In the genomic region with DNA sequence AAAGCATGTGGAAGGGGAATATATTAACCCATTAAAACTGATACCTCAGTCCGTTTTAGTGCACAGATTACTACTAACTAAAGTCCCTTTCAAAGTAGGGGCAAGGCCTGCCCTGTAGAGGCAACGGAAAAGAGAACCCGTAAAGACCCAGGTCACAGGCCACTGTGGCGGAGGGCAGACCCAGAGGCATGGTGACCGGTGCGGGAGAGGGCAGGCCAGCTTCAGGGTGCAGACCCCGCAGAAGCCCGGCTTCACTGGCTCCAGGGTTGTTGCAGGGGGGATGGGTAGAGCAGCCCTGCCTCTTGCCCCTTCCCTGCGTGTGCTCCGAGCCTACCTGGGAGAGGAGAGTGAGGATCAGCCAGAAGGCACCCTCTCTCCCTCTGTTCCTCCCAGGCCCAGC, we compare ENCODE assay signal across 18 cellular contexts. TPM values are rescaled to one million over a fixed set of nuclear protein-coding genes. Genes with fewer than 3 reads are reported as not detected.
"Had no signal": no experiment of that assay in that cellular context is flagged by ENCODE, and none has a peak within 500 bp of the region (broad histone marks: within the 10 kb centered on the region; RNA-seq: fewer than 3 reads in every experiment).

No MANE protein-coding gene starts in this region.

- H3K27ac Mint-ChIP-seq: natural killer cell treated with Interleukin-12 subunit alpha and Interleukin-12 subunit beta and Interleukin-15 and Interleukin-18, amount 100 ng/mL, for 72 hours; stimulated activated naive B cell treated with anti-CD40 and anti-IgM and Interleukin-4, amounts not matched to agents 10 μg/mL and 1 μg/mL and 100 μg/mL, for 72 hours; stimulated activated naive CD8-positive, alpha-beta T cell treated with anti-CD3 and anti-CD28 coated beads, Interleukin-15, amount 100 ng/mL, for 72 hours had no signal

- H3K36me3 ChIP-seq: colonic mucosa, left lung, neural progenitor cell, right lobe of liver had no signal

- H3K27me3 Mint-ChIP-seq: natural killer cell treated with Interleukin-12 subunit alpha and Interleukin-12 subunit beta and Interleukin-15 and Interleukin-18, amount 100 ng/mL, for 72 hours; stimulated activated naive B cell treated with anti-CD40 and anti-IgM and Interleukin-4, amounts not matched to agents 10 μg/mL and 1 μg/mL and 100 μg/mL, for 72 hours; stimulated activated naive CD8-positive, alpha-beta T cell treated with anti-CD3 and anti-CD28 coated beads, Interleukin-15, amount 100 ng/mL, for 72 hours had no signal

- H3K9me3 Mint-ChIP-seq: natural killer cell treated with Interleukin-12 subunit alpha and Interleukin-12 subunit beta and Interleukin-15 and Interleukin-18, amount 100 ng/mL, for 72 hours; neural progenitor cell; stimulated activated naive B cell treated with anti-CD40 and anti-IgM and Interleukin-4, amounts not matched to agents 10 μg/mL and 1 μg/mL and 100 μg/mL, for 72 hours; stimulated activated naive CD8-positive, alpha-beta T cell treated with anti-CD3 and anti-CD28 coated beads, Interleukin-15, amount 100 ng/mL, for 72 hours had no signal

- H3K4me3 Mint-ChIP-seq: natural killer cell treated with Interleukin-12 subunit alpha and Interleukin-12 subunit beta and Interleukin-15 and Interleukin-18, amount 100 ng/mL, for 72 hours; neural progenitor cell; stimulated activated naive B cell treated with anti-CD40 and anti-IgM and Interleukin-4, amounts not matched to agents 10 μg/mL and 1 μg/mL and 100 μg/mL, for 72 hours; stimulated activated naive CD8-positive, alpha-beta T cell treated with anti-CD3 and anti-CD28 coated beads, Interleukin-15, amount 100 ng/mL, for 72 hours had no signal

- H3K27ac ChIP-seq: colonic mucosa, left lung, neural progenitor cell, psoas muscle, right lobe of liver had no signal

- H3K36me3 Mint-ChIP-seq: natural killer cell treated with Interleukin-12 subunit alpha and Interleukin-12 subunit beta and Interleukin-15 and Interleukin-18, amount 100 ng/mL, for 72 hours; neural progenitor cell; stimulated activated naive B cell treated with anti-CD40 and anti-IgM and Interleukin-4, amounts not matched to agents 10 μg/mL and 1 μg/mL and 100 μg/mL, for 72 hours had no signal

- H3K4me1 Mint-ChIP-seq: stimulated activated naive CD8-positive, alpha-beta T cell treated with anti-CD3 and anti-CD28 coated beads, Interleukin-15, amount 100 ng/mL, for 72 hours had no signal

- H3K27me3 ChIP-seq: colonic mucosa, left lung, neural progenitor cell, right lobe of liver had no signal

- H3K4me2 ChIP-seq: neural progenitor cell had no signal

- H3K4me3 ChIP-seq: colonic mucosa, left lung, lung, neural progenitor cell, psoas muscle, right lobe of liver had no signal

- DNase-seq: colonic mucosa; effector CD8-positive, alpha-beta T cell; foreskin melanocyte; islet precursor cell; mesenchymal stem cell; retina; right lobe of liver; stimulated activated CD4-positive, alpha-beta T cell treated with anti-CD3 and anti-CD28 coated beads, Interleukin-2, amount 100 ng/mL, for 24 hours; stimulated activated CD4-positive, alpha-beta T cell treated with anti-CD3 and anti-CD28 coated beads, Interleukin-4, amount 100 ng/mL, for 4 hours; stimulated activated naive B cell treated with anti-CD40 and anti-IgM and Interleukin-4, amounts not matched to agents 10 μg/mL and 1 μg/mL and 100 μg/mL, for 72 hours; stimulated activated naive CD8-positive, alpha-beta T cell treated with anti-CD3 and anti-CD28 coated beads, Interleukin-15, amount 100 ng/mL, for 72 hours; trophoblast cell had no signal

- H3K4me1 ChIP-seq: colonic mucosa, left lung, psoas muscle, right lobe of liver had no signal

RNA-seq across cellular contexts. Expression of gene CNTN2, which starts 17.7 kb away (rescaled TPM):
- total RNA-seq: dermis microvascular lymphatic vessel endothelial cell; left lung; natural killer cell treated with Interleukin-12 subunit alpha and Interleukin-12 subunit beta and Interleukin-15 and Interleukin-18, amount 100 ng/mL, for 72 hours had no signal
